In the genomic region with DNA sequence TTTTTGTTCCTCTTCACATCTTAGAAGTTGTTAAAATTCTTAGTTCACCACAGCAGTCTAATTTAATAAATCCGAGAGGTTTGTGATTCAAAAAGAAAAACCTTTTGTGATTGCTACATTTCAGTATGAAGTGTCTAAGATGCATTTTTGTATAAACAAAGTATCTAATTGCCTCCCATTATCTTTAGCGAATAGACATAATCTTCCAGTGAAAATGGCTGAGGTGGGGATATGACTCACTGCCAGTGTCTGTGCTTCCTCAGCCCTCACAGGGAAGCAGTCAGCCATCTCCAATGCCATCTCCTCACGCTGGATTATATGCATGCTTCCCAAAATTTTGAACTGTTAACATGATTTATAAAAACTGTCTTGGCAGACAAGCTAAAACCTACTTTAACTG, we compare ENCODE assay signal across 17 cellular contexts. TPM values are rescaled to one million over a fixed set of nuclear protein-coding genes. Genes with fewer than 3 reads are reported as not detected.
DNase-seq lines count a peak whose midpoint lies in the region; ATAC-seq, FAIRE-seq and TF ChIP-seq lines count a peak whose summit lies in the region.
"Had no signal": no experiment of that assay in that cellular context is flagged by ENCODE, and none has a peak within 500 bp of the region (broad histone marks: within the 10 kb centered on the region; RNA-seq: fewer than 3 reads in every experiment).

No MANE protein-coding gene starts in this region.

- H3K4me3 Mint-ChIP-seq in CD4-positive, alpha-beta memory T cell = peak overlapping the region in 1 of 8 donors; percentile 18
- H3K4me3 Mint-ChIP-seq in natural killer cell = no peak overlapping the region
- H3K4me3 Mint-ChIP-seq: activated naive CD8-positive, alpha-beta T cell treated with anti-CD3 and anti-CD28 coated beads for 36 hours; CD8-positive, alpha-beta T cell had no signal

- no peaks in the 10 kb centered on the region for H3K9me3 Mint-ChIP-seq in CD4-positive, alpha-beta memory T cell
- no peaks in the 10 kb centered on the region for H3K9me3 Mint-ChIP-seq in natural killer cell
- H3K9me3 Mint-ChIP-seq: CD8-positive, alpha-beta T cell had no signal

- H3K27me3 ChIP-seq in CD4-positive, alpha-beta memory T cell (ENCODE audit: insufficient read depth, low read length) = no peaks in the 10 kb centered on the region
- H3K27me3 ChIP-seq in bronchial epithelial cell (ENCODE audit: control insufficient read depth, insufficient read depth, low read length) = no peaks in the 10 kb centered on the region
- H3K27me3 ChIP-seq in hepatocyte = no peaks in the 10 kb centered on the region
- H3K27me3 ChIP-seq: left lung, Peyer's patch, suprapubic skin had no signal

- H3K36me3 Mint-ChIP-seq in CD4-positive, alpha-beta memory T cell = peaks cover 0 to 8% of the 10 kb centered on the region in 2 donors
- H3K36me3 Mint-ChIP-seq in natural killer cell = no peaks in the 10 kb centered on the region

- WGBS in hepatocyte (ENCODE audit: low lambda C conversion rate, missing lambda C conversion rate) = 65% methylated on average over 3 of the region's 3 CpGs

- no peaks in the 10 kb centered on the region for H3K36me3 ChIP-seq in CD4-positive, alpha-beta memory T cell (ENCODE audit: insufficient read depth, low read length)
- H3K36me3 ChIP-seq in bronchial epithelial cell (ENCODE audit: control insufficient read depth, insufficient read depth, low read length) (no peaks in the 10 kb centered on the region), hepatocyte (replicated peaks; ENCODE audit: insufficient read depth, low read depth) (no peaks in the 10 kb centered on the region)
- H3K36me3 ChIP-seq: left lung, Peyer's patch, suprapubic skin had no signal

- H3K4me3 ChIP-seq in CD4-positive, alpha-beta memory T cell (ENCODE audit: low read length in 2 of 2) = no peak overlapping the region
- H3K4me3 ChIP-seq in bronchial epithelial cell (ENCODE audit: low read depth, low read length) (no peak overlapping the region), hepatocyte (no peak overlapping the region)
- H3K4me3 ChIP-seq: left lung, Peyer's patch, suprapubic skin had no signal

- no peaks in the 10 kb centered on the region for H4K20me1 ChIP-seq in hepatocyte (ENCODE audit: insufficient read depth, poor library complexity, severe bottlenecking)

- no peak for FAIRE-seq in bronchial epithelial cell (lab: Jason Lieb, UNC)

- H3K9me2 ChIP-seq in hepatocyte (replicated peaks; ENCODE audit: insufficient read depth) = no peaks in the 10 kb centered on the region

- H3K4me1 Mint-ChIP-seq in CD4-positive, alpha-beta memory T cell = peaks cover 32 to 55% (median 44%) of the 10 kb centered on the region in 4 donors
- peaks cover 37 to 53% of the 10 kb centered on the region in 2 donors for H3K4me1 Mint-ChIP-seq in natural killer cell

- no peaks in the 10 kb centered on the region for H3K27me3 Mint-ChIP-seq in CD4-positive, alpha-beta memory T cell
- no peaks in the 10 kb centered on the region for H3K27me3 Mint-ChIP-seq in natural killer cell (ENCODE audit: low read depth in 2 of 2)
- H3K27me3 Mint-ChIP-seq: activated naive CD8-positive, alpha-beta T cell treated with anti-CD3 and anti-CD28 coated beads for 36 hours had no signal

- H3K27ac ChIP-seq in CD4-positive, alpha-beta memory T cell (ENCODE audit: low read depth, low read length) = no peak overlapping the region
- no peak overlapping the region for H3K27ac ChIP-seq in hepatocyte
- H3K27ac ChIP-seq: epithelial cell of prostate, KMS-11, left lung, Peyer's patch, suprapubic skin had no signal

- intact Hi-C loops in CD4-positive, alpha-beta memory T cell (cut with micrococcal nuclease) = no loop called here
- intact Hi-C loops in natural killer cell (cut with micrococcal nuclease) = no loop called here

- no peak for ATAC-seq in natural killer cell
- ATAC-seq: CD8-positive, alpha-beta T cell; left lung had no signal

- TF ChIP-seq CTCF in bronchial epithelial cell (IDR thresholded peaks at IDR 0.05; ENCODE audit: insufficient read depth, low read length, severe bottlenecking) = no peak
- TF ChIP-seq CTCF in natural killer cell (IDR thresholded peaks at IDR 0.05) = no peak
- TF ChIP-seq CTCF in hepatocyte (IDR thresholded peaks at IDR 0.05; ENCODE audit: poor library complexity) = no peak

- H3K9me3 ChIP-seq in CD4-positive, alpha-beta memory T cell (ENCODE audit: control insufficient read depth in 1 of 2, low read length in 2 of 2) = no peaks in the 10 kb centered on the region
- H3K9me3 ChIP-seq in hepatocyte (ENCODE audit: low read depth) = no peaks in the 10 kb centered on the region
- H3K9me3 ChIP-seq: left lung, Peyer's patch, suprapubic skin had no signal

- DNase-seq in CD4-positive, alpha-beta memory T cell = no peak
- DNase-seq in LHCN-M2 (ENCODE audit: low read depth) (peak; percentile 19), bronchial epithelial cell (ENCODE audit: low read depth) (peak; percentile 50), natural killer cell (no peak), hepatocyte (ENCODE audit: low spot score) (no peak), cerebellar cortex (ENCODE audit: low spot score) (no peak)
- DNase-seq in activated naive CD4-positive, alpha-beta T cell (lab: John Stamatoyannopoulos, UW) = no peak
- DNase-seq: activated CD8-positive, alpha-beta memory T cell treated with anti-CD3 and anti-CD28 coated beads, Interleukin-2, amount 50 U/mL, for 48 hours; activated naive CD8-positive, alpha-beta T cell treated with anti-CD3 and anti-CD28 coated beads for 36 hours; CD8-positive, alpha-beta T cell; left lung; NCI-H1436 treated with DMSO at 0.1 percent for 48 hours; NCI-H524; Peyer's patch had no signal

- peaks cover 30% of the 10 kb centered on the region for H3K4me1 ChIP-seq in CD4-positive, alpha-beta memory T cell (ENCODE audit: insufficient read depth, low read length)
- H3K4me1 ChIP-seq in hepatocyte (ENCODE audit: insufficient read depth) = no peaks in the 10 kb centered on the region
- H3K4me1 ChIP-seq: Peyer's patch had no signal

- H2AFZ ChIP-seq in hepatocyte = no peak overlapping the region

- H3K27ac Mint-ChIP-seq in CD4-positive, alpha-beta memory T cell = peak overlapping the region in 5 of 7 donors; percentile 30 to 87 (median 54)
- peak overlapping the region; percentile 10 to 54 for H3K27ac Mint-ChIP-seq in natural killer cell
- H3K27ac Mint-ChIP-seq: activated naive CD8-positive, alpha-beta T cell treated with anti-CD3 and anti-CD28 coated beads for 36 hours; CD8-positive, alpha-beta T cell had no signal

- CTCF ChIA-PET in CD4-positive, alpha-beta memory T cell (lab: Charles Lee; ENCODE audit: partially characterized antibody) = interaction anchor here (1.0 to 5.8 kb wide), 3 partner anchors 8 to 60 kb away, joined by 3 to 47 read pairs (median 28); a partner anchor contains a TSS

- H3K4me2 ChIP-seq in hepatocyte = no peak overlapping the region
- H3K4me2 ChIP-seq: KMS-11 had no signal

- H3K79me2 ChIP-seq in hepatocyte = peaks cover 37% of the 10 kb centered on the region

- POLR2A ChIA-PET in CD4-positive, alpha-beta memory T cell (lab: Charles Lee; ENCODE audit: partially characterized antibody) = no interaction called here

RNA-seq across cellular contexts. Expression of a gene that starts 7.6 kb away (rescaled TPM):
- total RNA-seq in CD4-positive, alpha-beta memory T cell = 10 to 100 TPM; 28.4 to 30.2 TPM
- polyA plus RNA-seq in CD4-positive, alpha-beta memory T cell = 10 to 100 TPM; 30.8 to 31.9 TPM
- total RNA-seq in LHCN-M2 (2014; rRNA removed) (0.51 and 0.80 TPM in 2 replicates), bronchial epithelial cell (7.9 and 9.0 TPM in 2 replicates), natural killer cell (10 to 100 TPM; 51.7 to 71.5 (median 52.6) TPM), hepatocyte (29.9 and 32.2 TPM in 2 replicates)
- 0.22 TPM for polyA plus RNA-seq in LHCN-M2 (2012)
- 11.1 and 19.3 TPM in 2 replicates for polyA plus RNA-seq in hepatocyte

Comparison
In these comparisons a context has a peak if more than half of its experiments do, and no peak if none do; other contexts are left out.
1. DNase-seq: peak in LHCN-M2 (single experiment) and bronchial epithelial cell (single experiment); none in CD4-positive, alpha-beta memory T cell (0 of 5), natural killer cell (single experiment), hepatocyte (single experiment), cerebellar cortex (single experiment) and activated naive CD4-positive, alpha-beta T cell (0 of 4).